Comparison of ENCODE assay signal across 24 cellular contexts in genomic region chr10:94174838-94175237, GRCh38.
"Had no signal": no experiment of that assay in that cellular context is flagged by ENCODE, and none has a peak within 500 bp of the region (broad histone marks: within the 10 kb centered on the region; RNA-seq: fewer than 3 reads in every experiment).

No MANE protein-coding gene starts in this region.

- ATAC-seq: activated CD8-positive, alpha-beta memory T cell treated with anti-CD3 and anti-CD28 coated beads, Interleukin-2, amount 10 ng/mL, durations not matched to agents 7 days and 5 days; activated CD8-positive, alpha-beta T cell treated with anti-CD3 and anti-CD28 coated beads for 36 hours; activated naive CD4-positive, alpha-beta T cell treated with anti-CD3 and anti-CD28 coated beads, Interleukin-2, amount 50 U/mL, for 72 hours; body of pancreas; effector memory CD8-positive, alpha-beta T cell; foreskin keratinocyte; left cardiac atrium; pancreas; stimulated activated naive CD8-positive, alpha-beta T cell treated with anti-CD3 and anti-CD28 coated beads, Interleukin-15, Interleukin-2, amounts not matched to agents 100 U/mL and 50 U/mL, for 24 hours; upper lobe of right lung had no signal

- H3K4me3 ChIP-seq: body of pancreas, cardiac muscle cell, pancreas, psoas muscle, thyroid gland, upper lobe of right lung had no signal

- DNase-seq: activated B cell treated with CpG ODN at 0.5 μM for 24 hours; activated CD4-positive, alpha-beta T cell treated with anti-CD3 and anti-CD28 coated beads, Interleukin-2, amount 50 U/mL, for 1 hour; activated CD8-positive, alpha-beta memory T cell treated with anti-CD3 and anti-CD28 coated beads, Interleukin-2, amount 10 ng/mL, durations not matched to agents 7 days and 5 days; activated CD8-positive, alpha-beta T cell treated with anti-CD3 and anti-CD28 coated beads for 36 hours; activated T-cell treated with anti-CD3 and anti-CD28 coated beads, Interleukin-2, amount 50 U/mL, for 48 hours; aorta; body of pancreas; cortex of kidney; effector memory CD8-positive, alpha-beta T cell; erythroblast; foreskin keratinocyte; left cardiac atrium; naive B cell; nephron progenitor cell; pancreas; psoas muscle; stimulated activated CD4-positive, alpha-beta T cell treated with anti-CD3 and anti-CD28 coated beads, Interleukin-2, amount 100 ng/mL, for 48 hours; stimulated activated naive CD8-positive, alpha-beta T cell treated with anti-CD3 and anti-CD28 coated beads, Interleukin-15, Interleukin-2, amounts not matched to agents 100 U/mL and 50 U/mL, for 24 hours; substantia nigra; T-helper 1 cell; thyroid gland; upper lobe of right lung had no signal
